ENCODE assay signal across 26 cellular contexts in the genomic region with DNA sequence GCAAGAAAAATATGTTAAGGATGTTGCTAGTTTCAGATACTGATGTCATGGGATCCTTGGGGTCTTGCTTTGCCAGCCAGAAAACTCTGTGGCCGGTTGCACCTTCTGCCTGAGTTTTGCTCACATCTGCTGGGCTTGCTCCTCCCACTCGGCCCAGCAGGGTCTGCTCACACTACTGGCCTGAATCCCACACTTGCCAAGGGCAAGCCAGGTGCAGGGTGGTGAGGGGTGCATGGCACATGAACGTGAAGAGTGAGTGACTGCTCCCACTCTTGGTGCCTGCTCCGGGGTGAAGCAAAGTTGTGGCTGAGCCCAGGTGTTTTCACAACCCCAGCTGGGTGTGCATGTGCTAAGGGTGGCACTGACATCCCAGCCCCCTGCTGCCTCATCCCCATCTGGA.
"Had no signal": no experiment of that assay in that cellular context is flagged by ENCODE, and none has a peak within 500 bp of the region (broad histone marks: within the 10 kb centered on the region; RNA-seq: fewer than 3 reads in every experiment).

No MANE protein-coding gene starts in this region.

- H3K27me3 ChIP-seq: adrenal gland, brain microvascular endothelial cell had no signal

- H3K4me3 ChIP-seq: adrenal gland, coronary artery, dorsolateral prefrontal cortex had no signal

- H3K4me1 ChIP-seq: adrenal gland had no signal

- H3K27ac ChIP-seq: adrenal gland, brain microvascular endothelial cell, coronary artery, dorsolateral prefrontal cortex had no signal

- H3K9me3 ChIP-seq: adrenal gland had no signal

- H3K36me3 ChIP-seq: adrenal gland, brain microvascular endothelial cell had no signal

- DNase-seq: activated CD4-positive, alpha-beta memory T cell treated with anti-CD3 and anti-CD28 coated beads for 36 hours; activated CD4-positive, alpha-beta T cell treated with anti-CD3 and anti-CD28 coated beads for 36 hours; activated CD4-positive, alpha-beta T cell treated with anti-CD3 and anti-CD28 coated beads, Interleukin-2, amount 10 ng/mL, durations not matched to agents 24 days and 14 days; activated CD4-positive, CD25-positive, alpha-beta regulatory T cell; activated CD4-positive, CD25-positive, alpha-beta regulatory T cell treated with anti-CD3 and anti-CD28 coated beads, Interleukin-2, amount 50 U/mL, for 72 hours; activated CD8-positive, alpha-beta memory T cell treated with anti-CD3 and anti-CD28 coated beads, Interleukin-2, amount 10 ng/mL, durations not matched to agents 7 days and 5 days; activated CD8-positive, alpha-beta memory T cell treated with anti-CD3 and anti-CD28 coated beads, Interleukin-2, amount 50 U/mL, for 4 hours; activated CD8-positive, alpha-beta T cell treated with anti-CD3 and anti-CD28 coated beads, Interleukin-2, amount 10 ng/mL, durations not matched to agents 7 days and 5 days; activated effector memory CD4-positive, alpha-beta T cell treated with anti-CD3 and anti-CD28 coated beads, Interleukin-2, amount 50 U/mL, for 16 hours; activated naive CD4-positive, alpha-beta T cell treated with anti-CD3 and anti-CD28 coated beads for 36 hours; activated naive CD8-positive, alpha-beta T cell treated with anti-CD3 and anti-CD28 coated beads for 36 hours; activated naive CD8-positive, alpha-beta T cell treated with anti-CD3 and anti-CD28 coated beads, Interleukin-2, amount 50 U/mL, for 24 hours; activated T-cell treated with anti-CD3 and anti-CD28 coated beads, Interleukin-2, amount 50 U/mL, for 1 hour; activated T-cell treated with anti-CD3 and anti-CD28 coated beads, Interleukin-2, amount 50 U/mL, for 48 hours; adrenal gland; brain microvascular endothelial cell; dorsolateral prefrontal cortex; effector memory CD4-positive, alpha-beta T cell; endodermal cell; foreskin fibroblast; head of caudate nucleus; T-helper 1 cell; T-helper 17 cell; T1000 had no signal

- ATAC-seq: activated CD4-positive, alpha-beta T cell treated with anti-CD3 and anti-CD28 coated beads for 36 hours; activated CD8-positive, alpha-beta memory T cell treated with anti-CD3 and anti-CD28 coated beads, Interleukin-2, amount 10 ng/mL, durations not matched to agents 7 days and 5 days; activated CD8-positive, alpha-beta T cell treated with anti-CD3 and anti-CD28 coated beads, Interleukin-2, amount 10 ng/mL, durations not matched to agents 7 days and 5 days; activated naive CD8-positive, alpha-beta T cell treated with anti-CD3 and anti-CD28 coated beads, Interleukin-2, amount 50 U/mL, for 24 hours; esophagus mucosa; T-helper 17 cell had no signal
